In genomic region chr13:99967884-99968520, GRCh38 we compare ENCODE assay signal across 9 cellular contexts. TPM values are rescaled to one million over a fixed set of nuclear protein-coding genes. Genes with fewer than 3 reads are reported as not detected.
DNase-seq lines count a peak whose midpoint lies in the region; ATAC-seq and TF ChIP-seq lines count a peak whose summit lies in the region.
"Had no signal": no experiment of that assay in that cellular context is flagged by ENCODE, and none has a peak within 500 bp of the region (broad histone marks: within the 10 kb centered on the region; RNA-seq: fewer than 3 reads in every experiment).

No MANE protein-coding gene starts in this region.

- H3K4me3 ChIP-seq in iPS-15b (ENCODE audit: low read depth, low read length): peak overlapping the region; percentile 87

- H3K4me1 ChIP-seq in iPS-15b (ENCODE audit: control insufficient read depth, insufficient read depth, low read length): peaks cover 26% of the 10 kb centered on the region

- peaks cover 69% of the 10 kb centered on the region for H3K27me3 ChIP-seq in iPS-15b (ENCODE audit: control insufficient read depth, insufficient read depth, low read length)

- H3K9me3 ChIP-seq in iPS-15b (ENCODE audit: control insufficient read depth, insufficient read depth, low read length): no peaks in the 10 kb centered on the region

- peak overlapping the region; percentile 79 for H3K27ac Mint-ChIP-seq in T-helper 2 cell treated with Interferon-gamma antibody and Interleukin-4, amounts not matched to agents 5 μg/mL and 100 μg/mL, for 36 hours
- H3K27ac Mint-ChIP-seq in stimulated activated naive B cell treated with anti-CD40 and anti-IgM and Interleukin-4, amounts not matched to agents 10 μg/mL and 1 μg/mL and 100 μg/mL, for 72 hours: peak overlapping the region; percentile 68

- peak overlapping the region; percentile 39; the same call in 1 of the 2 replicates for H3K27ac ChIP-seq in VCaP

- H3K4me1 Mint-ChIP-seq in T-helper 2 cell treated with Interferon-gamma antibody and Interleukin-4, amounts not matched to agents 5 μg/mL and 100 μg/mL, for 36 hours (ENCODE audit: low read depth): peaks cover 13% of the 10 kb centered on the region
- H3K4me1 Mint-ChIP-seq in stimulated activated naive B cell treated with anti-CD40 and anti-IgM and Interleukin-4, amounts not matched to agents 10 μg/mL and 1 μg/mL and 100 μg/mL, for 72 hours: peaks cover 13 to 32% of the 10 kb centered on the region in 2 donors

- H3K36me3 ChIP-seq in iPS-15b (ENCODE audit: control insufficient read depth, insufficient read depth, low read length): peaks cover 6% of the 10 kb centered on the region

- H3K27me3 Mint-ChIP-seq in T-helper 2 cell treated with Interferon-gamma antibody and Interleukin-4, amounts not matched to agents 5 μg/mL and 100 μg/mL, for 36 hours (ENCODE audit: low read depth): peaks cover 62% of the 10 kb centered on the region
- peaks cover 50 to 65% of the 10 kb centered on the region in 2 donors for H3K27me3 Mint-ChIP-seq in stimulated activated naive B cell treated with anti-CD40 and anti-IgM and Interleukin-4, amounts not matched to agents 10 μg/mL and 1 μg/mL and 100 μg/mL, for 72 hours

- H3K4me3 Mint-ChIP-seq in T-helper 2 cell treated with Interferon-gamma antibody and Interleukin-4, amounts not matched to agents 5 μg/mL and 100 μg/mL, for 36 hours: peak overlapping the region; percentile 47
- H3K4me3 Mint-ChIP-seq in stimulated activated naive B cell treated with anti-CD40 and anti-IgM and Interleukin-4, amounts not matched to agents 10 μg/mL and 1 μg/mL and 100 μg/mL, for 72 hours: peak overlapping the region; percentile 1 to 18

- peaks cover 7% of the 10 kb centered on the region for H3K36me3 Mint-ChIP-seq in T-helper 2 cell treated with Interferon-gamma antibody and Interleukin-4, amounts not matched to agents 5 μg/mL and 100 μg/mL, for 36 hours (ENCODE audit: low read depth)
- H3K36me3 Mint-ChIP-seq in stimulated activated naive B cell treated with anti-CD40 and anti-IgM and Interleukin-4, amounts not matched to agents 10 μg/mL and 1 μg/mL and 100 μg/mL, for 72 hours: peaks cover 10% of the 10 kb centered on the region in 2 donors

- no peaks in the 10 kb centered on the region for H3K9me3 Mint-ChIP-seq in T-helper 2 cell treated with Interferon-gamma antibody and Interleukin-4, amounts not matched to agents 5 μg/mL and 100 μg/mL, for 36 hours
- H3K9me3 Mint-ChIP-seq in stimulated activated naive B cell treated with anti-CD40 and anti-IgM and Interleukin-4, amounts not matched to agents 10 μg/mL and 1 μg/mL and 100 μg/mL, for 72 hours: peaks cover 4% of the 10 kb centered on the region in 2 donors

- H3K9ac ChIP-seq in iPS-15b (ENCODE audit: low read depth, low read length): peak overlapping the region; percentile 37

- no peak for DNase-seq in T-helper 2 cell treated with Interferon-gamma antibody and Interleukin-4, amounts not matched to agents 5 μg/mL and 100 μg/mL, for 36 hours (ENCODE audit: low spot score)
- DNase-seq in T-helper 2 cell (no peak), dermis blood vessel endothelial cell (no peak)
- DNase-seq in stimulated activated naive B cell treated with anti-CD40 and anti-IgM and Interleukin-4, amounts not matched to agents 10 μg/mL and 1 μg/mL and 100 μg/mL, for 72 hours: no peak

- ATAC-seq in stimulated activated naive B cell treated with anti-CD40 and anti-IgM and Interleukin-4, amounts not matched to agents 10 μg/mL and 1 μg/mL and 100 μg/mL, for 72 hours (replicated peaks): no peak
- ATAC-seq in HG03378 (IDR thresholded peaks at IDR 0.05; ENCODE audit: unreplicated experiment): no peak
- no peak for ATAC-seq in HG03159 (IDR thresholded peaks at IDR 0.05; ENCODE audit: unreplicated experiment)

- TF ChIP-seq CTCF in VCaP (conservative IDR thresholded peaks at IDR 0.05): no peak

RNA-seq across cellular contexts. Expression of gene ZIC5, which starts 3.6 kb away (rescaled TPM):
- under 0.01 TPM in 2 replicates for total RNA-seq in dermis blood vessel endothelial cell
- total RNA-seq: renal cortical epithelial cell had no signal

RNA-seq across cellular contexts. Expression of gene ZIC2, which starts 13.6 kb away (rescaled TPM):
- 0.47 TPM in 1 of 2 replicates, not detected in the other for total RNA-seq in dermis blood vessel endothelial cell
- total RNA-seq: renal cortical epithelial cell had no signal
